Comparison of ENCODE assay signal across 12 cellular contexts in the genomic region with DNA sequence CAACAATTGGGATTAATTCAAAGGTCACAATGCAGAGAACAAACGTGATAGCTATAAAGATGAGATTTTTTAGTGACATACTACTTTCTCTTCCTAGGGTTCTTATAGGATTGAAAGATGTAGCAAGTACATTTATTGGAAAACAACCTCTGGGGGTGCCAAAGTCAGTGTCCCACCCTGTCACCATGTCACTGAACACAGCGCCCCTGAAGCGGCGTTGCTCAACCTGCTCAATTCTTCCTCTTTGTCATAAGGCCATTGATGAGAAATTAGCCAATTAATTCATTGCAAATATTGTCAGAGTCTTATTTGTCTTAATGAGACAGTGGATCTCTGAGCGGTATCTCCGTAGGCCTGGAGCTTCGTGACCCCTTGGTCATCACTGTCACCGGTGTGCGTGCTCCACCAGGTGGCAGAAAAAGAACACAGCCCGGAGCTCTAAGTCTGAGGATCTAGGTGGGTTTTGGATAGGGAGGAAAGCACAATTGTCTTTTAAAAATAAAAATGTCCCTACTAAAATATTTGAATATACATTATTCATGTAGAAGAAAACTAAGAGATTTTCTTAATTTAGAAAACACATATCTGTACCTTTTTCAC.
DNase-seq lines count a peak whose midpoint lies in the region; ATAC-seq and TF ChIP-seq lines count a peak whose summit lies in the region.
"Had no signal": no experiment of that assay in that cellular context is flagged by ENCODE, and none has a peak within 500 bp of the region (broad histone marks: within the 10 kb centered on the region; RNA-seq: fewer than 3 reads in every experiment).

No MANE protein-coding gene starts in this region.

- no peaks in the 10 kb centered on the region for H3K9me2 ChIP-seq in GM23338 (ENCODE audit: insufficient read depth)
- no peaks in the 10 kb centered on the region for H3K9me2 ChIP-seq in GM23248 (ENCODE audit: insufficient read depth)

- peaks cover 6% of the 10 kb centered on the region for H3K36me3 Mint-ChIP-seq in GM23338 (ENCODE audit: low read depth)

- 34 to 38% methylated on average over 10 of the region's 10 CpGs for WGBS in GM23248 (ENCODE audit: low coverage in 1 of 2, low lambda C conversion rate in 2 of 2, missing lambda C conversion rate in 2 of 2), 2 experiments

- ATAC-seq in GM23338 (peak; percentile 96), HG03175 (IDR thresholded peaks at IDR 0.05; ENCODE audit: unreplicated experiment) (no peak)
- ATAC-seq: left ventricle myocardium superior, psoas muscle had no signal

- TF ChIP-seq CTCF in GM23338 (conservative IDR thresholded peaks at IDR 0.05; ENCODE audit: low read depth in 2 of 2) (no peak), parathyroid adenoma (IDR thresholded peaks at IDR 0.05) (peak; percentile 20)

- H3K4me3 Mint-ChIP-seq in GM23338 = no peak overlapping the region

- no peak overlapping the region for H3K9ac ChIP-seq in parathyroid adenoma
- H3K9ac ChIP-seq in GM23248 = no peak overlapping the region

- DNase-seq in GM23338 (ENCODE audit: low spot score) (no peak), NCI-H146 (lab: John Stamatoyannopoulos, UW) (peak; percentile 55), cerebellar cortex (ENCODE audit: low spot score) (peak; percentile 55), GM23248 (no peak)
- DNase-seq in effector memory CD4-positive, alpha-beta T cell = no peak
- no peak for DNase-seq in stimulated activated CD4-positive, alpha-beta T cell treated with anti-CD3 and anti-CD28 coated beads, Interleukin-15, amount 100 ng/mL, for 24 hours
- DNase-seq: effector CD8-positive, alpha-beta T cell; left ventricle myocardium superior; MV-4-11; psoas muscle had no signal

- H3K4me3 ChIP-seq in GM23338 (no peak overlapping the region), parathyroid adenoma (ENCODE audit: low read depth, low read length) (no peak overlapping the region), GM23248 (no peak overlapping the region)
- H3K4me3 ChIP-seq in effector memory CD4-positive, alpha-beta T cell (ENCODE audit: insufficient read depth, low read depth, low read length, poor library complexity, severe bottlenecking) = no peak overlapping the region
- H3K4me3 ChIP-seq: psoas muscle had no signal

- no peaks in the 10 kb centered on the region for H3K9me3 ChIP-seq in parathyroid adenoma (ENCODE audit: control insufficient read depth, low read length)
- H3K9me3 ChIP-seq in GM23248 (ENCODE audit: low read depth) = peaks cover 5% of the 10 kb centered on the region
- no peaks in the 10 kb centered on the region for H3K9me3 ChIP-seq in effector memory CD4-positive, alpha-beta T cell (ENCODE audit: control insufficient read depth, low read length)
- H3K9me3 ChIP-seq: psoas muscle had no signal

- no peaks in the 10 kb centered on the region for H3K4me1 ChIP-seq in GM23338 (ENCODE audit: insufficient read depth)
- no peaks in the 10 kb centered on the region for H3K4me1 ChIP-seq in parathyroid adenoma
- H3K4me1 ChIP-seq in GM23248 (ENCODE audit: insufficient read depth) = no peaks in the 10 kb centered on the region
- no peaks in the 10 kb centered on the region for H3K4me1 ChIP-seq in effector memory CD4-positive, alpha-beta T cell (ENCODE audit: control insufficient read depth, insufficient read depth, low read length, poor library complexity, severe bottlenecking)
- H3K4me1 ChIP-seq: psoas muscle had no signal

- no peaks in the 10 kb centered on the region for H3K79me2 ChIP-seq in GM23338 (replicated peaks; ENCODE audit: insufficient read depth)
- no peaks in the 10 kb centered on the region for H3K79me2 ChIP-seq in parathyroid adenoma
- H3K79me2 ChIP-seq in GM23248 (ENCODE audit: insufficient read depth) = no peaks in the 10 kb centered on the region

- in situ Hi-C loops in GM23248 (cut with MboI) = no loop called here

- H3K27ac ChIP-seq in GM23338 (ENCODE audit: low read depth) (no peak overlapping the region), parathyroid adenoma (no peak overlapping the region), GM23248 (no peak overlapping the region)
- no peak overlapping the region for H3K27ac ChIP-seq in effector memory CD4-positive, alpha-beta T cell (ENCODE audit: insufficient read depth, low read length, poor library complexity, severe bottlenecking)
- H3K27ac ChIP-seq: psoas muscle had no signal

- no peaks in the 10 kb centered on the region for H3F3A ChIP-seq in GM23338 (replicated peaks; ENCODE audit: low read depth)
- no peaks in the 10 kb centered on the region for H3F3A ChIP-seq in GM23248 (ENCODE audit: insufficient read depth)

- peaks cover 22% of the 10 kb centered on the region for H3K4me1 Mint-ChIP-seq in GM23338

- no peak overlapping the region for H3K27ac Mint-ChIP-seq in GM23338

- H3K4me2 ChIP-seq in GM23338 (no peak overlapping the region), parathyroid adenoma (ENCODE audit: low read length) (no peak overlapping the region), GM23248 (ENCODE audit: unreplicated experiment) (no peak overlapping the region)

- peaks cover 7% of the 10 kb centered on the region; the same call in 2 of the 3 replicates for H3K9me3 Mint-ChIP-seq in GM23338

- no peaks in the 10 kb centered on the region for H3K27me3 ChIP-seq in GM23338 (ENCODE audit: insufficient read depth)
- H3K27me3 ChIP-seq in parathyroid adenoma (ENCODE audit: control insufficient read depth, insufficient read depth, low read length) = no peaks in the 10 kb centered on the region
- H3K27me3 ChIP-seq in GM23248 (replicated peaks; ENCODE audit: insufficient read depth) = no peaks in the 10 kb centered on the region
- H3K27me3 ChIP-seq in effector memory CD4-positive, alpha-beta T cell (replicated peaks; ENCODE audit: control insufficient read depth, insufficient read depth, low read length, poor library complexity, severe bottlenecking) = no peaks in the 10 kb centered on the region

- H2AFZ ChIP-seq in GM23338 (no peak overlapping the region), parathyroid adenoma (no peak overlapping the region), GM23248 (no peak overlapping the region)

- peaks cover 3% of the 10 kb centered on the region for H3K27me3 Mint-ChIP-seq in GM23338 (ENCODE audit: insufficient read depth, low read depth, poor library complexity)

- H3K36me3 ChIP-seq in GM23338 (ENCODE audit: insufficient read depth) (no peaks in the 10 kb centered on the region; the same call in 1 of the 2 replicates), parathyroid adenoma (ENCODE audit: control insufficient read depth, insufficient read depth, low read length) (no peaks in the 10 kb centered on the region), GM23248 (ENCODE audit: low read depth) (no peaks in the 10 kb centered on the region)
- H3K36me3 ChIP-seq in effector memory CD4-positive, alpha-beta T cell (ENCODE audit: control insufficient read depth, insufficient read depth, low read length) = no peaks in the 10 kb centered on the region

- H4K20me1 ChIP-seq in GM23338 (replicated peaks; ENCODE audit: insufficient read depth) (no peaks in the 10 kb centered on the region), GM23248 (ENCODE audit: insufficient read depth) (no peaks in the 10 kb centered on the region)

TF ChIP-seq in GM23338, 12 proteins besides CTCF, POLR2A, EP300 and RAD21 (continues in another document):
- no peak for TF ChIP-seq ZNF331 (CRISPR knock-in tag; IDR thresholded peaks at IDR 0.05; ENCODE audit: low read depth)
- TF ChIP-seq ZNF114 (CRISPR knock-in tag; IDR thresholded peaks at IDR 0.05) = no peak
- TF ChIP-seq STAT1 (IDR thresholded peaks at IDR 0.05; ENCODE audit: unreplicated experiment) = no peak
- TF ChIP-seq EZH2phosphoT487 (IDR thresholded peaks at IDR 0.05; ENCODE audit: unreplicated experiment) = no peak
- no peak for TF ChIP-seq EZH2 (IDR thresholded peaks at IDR 0.05; ENCODE audit: low read depth, unreplicated experiment)
- TF ChIP-seq JUNB (IDR thresholded peaks at IDR 0.05; ENCODE audit: unreplicated experiment) = no peak
- TF ChIP-seq, protein P1, sequence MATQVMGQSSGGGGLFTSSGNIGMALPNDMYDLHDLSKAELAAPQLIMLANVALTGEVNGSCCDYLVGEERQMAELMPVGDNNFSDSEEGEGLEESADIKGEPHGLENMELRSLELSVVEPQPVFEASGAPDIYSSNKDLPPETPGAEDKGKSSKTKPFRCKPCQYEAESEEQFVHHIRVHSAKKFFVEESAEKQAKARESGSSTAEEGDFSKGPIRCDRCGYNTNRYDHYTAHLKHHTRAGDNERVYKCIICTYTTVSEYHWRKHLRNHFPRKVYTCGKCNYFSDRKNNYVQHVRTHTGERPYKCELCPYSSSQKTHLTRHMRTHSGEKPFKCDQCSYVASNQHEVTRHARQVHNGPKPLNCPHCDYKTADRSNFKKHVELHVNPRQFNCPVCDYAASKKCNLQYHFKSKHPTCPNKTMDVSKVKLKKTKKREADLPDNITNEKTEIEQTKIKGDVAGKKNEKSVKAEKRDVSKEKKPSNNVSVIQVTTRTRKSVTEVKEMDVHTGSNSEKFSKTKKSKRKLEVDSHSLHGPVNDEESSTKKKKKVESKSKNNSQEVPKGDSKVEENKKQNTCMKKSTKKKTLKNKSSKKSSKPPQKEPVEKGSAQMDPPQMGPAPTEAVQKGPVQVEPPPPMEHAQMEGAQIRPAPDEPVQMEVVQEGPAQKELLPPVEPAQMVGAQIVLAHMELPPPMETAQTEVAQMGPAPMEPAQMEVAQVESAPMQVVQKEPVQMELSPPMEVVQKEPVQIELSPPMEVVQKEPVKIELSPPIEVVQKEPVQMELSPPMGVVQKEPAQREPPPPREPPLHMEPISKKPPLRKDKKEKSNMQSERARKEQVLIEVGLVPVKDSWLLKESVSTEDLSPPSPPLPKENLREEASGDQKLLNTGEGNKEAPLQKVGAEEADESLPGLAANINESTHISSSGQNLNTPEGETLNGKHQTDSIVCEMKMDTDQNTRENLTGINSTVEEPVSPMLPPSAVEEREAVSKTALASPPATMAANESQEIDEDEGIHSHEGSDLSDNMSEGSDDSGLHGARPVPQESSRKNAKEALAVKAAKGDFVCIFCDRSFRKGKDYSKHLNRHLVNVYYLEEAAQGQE (IDR thresholded peaks at IDR 0.05; ENCODE audit: unreplicated experiment) = no peak
- TF ChIP-seq POLR2AphosphoS5 (IDR thresholded peaks at IDR 0.05; ENCODE audit: low read depth) = no peak

Comparison
In these comparisons a context has a peak if more than half of its experiments do, and no peak if none do; other contexts are left out.
1. DNase-seq: peak in NCI-H146 (single experiment) and cerebellar cortex (single experiment); none in GM23338 (single experiment), GM23248 (single experiment), effector memory CD4-positive, alpha-beta T cell (0 of 3) and stimulated activated CD4-positive, alpha-beta T cell treated with anti-CD3 and anti-CD28 coated beads, Interleukin-15, amount 100 ng/mL, for 24 hours (single experiment).